ENCODE assay signal across 17 cellular contexts in the genomic region with DNA sequence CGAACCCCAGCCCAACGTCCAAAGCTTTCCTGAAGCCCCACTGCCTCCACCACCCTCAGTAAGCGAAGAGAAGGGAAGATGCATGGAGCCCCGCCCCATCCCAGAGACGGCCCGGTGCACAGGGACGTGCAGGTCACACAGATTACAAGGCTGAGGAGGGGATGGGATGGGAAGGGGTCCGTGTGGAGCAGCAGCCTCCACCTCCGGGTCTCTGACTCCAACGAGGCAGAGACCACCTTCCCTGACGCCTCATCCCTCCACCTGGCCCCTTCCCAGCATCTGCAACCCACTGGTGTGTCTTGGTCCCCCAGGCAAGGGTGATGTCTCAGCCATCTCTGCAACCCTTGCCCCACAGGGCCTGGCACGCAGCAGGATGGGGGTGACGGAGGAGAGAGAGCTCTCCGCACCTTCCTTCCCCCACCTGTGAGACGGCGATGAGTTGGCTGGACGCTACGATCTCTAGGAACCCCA. TPM values are rescaled to one million over a fixed set of nuclear protein-coding genes. Genes with fewer than 3 reads are reported as not detected.
"Had no signal": no experiment of that assay in that cellular context is flagged by ENCODE, and none has a peak within 500 bp of the region (broad histone marks: within the 10 kb centered on the region; RNA-seq: fewer than 3 reads in every experiment).

No MANE protein-coding gene starts in this region.

- H3K36me3 ChIP-seq: colonic mucosa, neural progenitor cell had no signal

- H3K4me2 ChIP-seq: neural progenitor cell had no signal

- FAIRE-seq: frontal cortex, pancreas had no signal

- H3K9ac ChIP-seq: neural progenitor cell had no signal

- H3K4me3 ChIP-seq: colonic mucosa, neural progenitor cell, pancreas, skin epidermis had no signal

- H3K4me1 ChIP-seq: colonic mucosa had no signal

- DNase-seq: activated CD4-positive, alpha-beta T cell treated with anti-CD3 and anti-CD28 coated beads, Interleukin-2, amount 50 U/mL, for 1 hour; activated naive CD4-positive, alpha-beta T cell treated with anti-CD3 and anti-CD28 coated beads, Interleukin-2, amount 50 U/mL, for 16 hours; colonic mucosa; effector memory CD4-positive, alpha-beta T cell; naive B cell; stimulated activated CD4-positive, alpha-beta T cell treated with anti-CD3 and anti-CD28 coated beads, Interleukin-4, amount 100 ng/mL, for 4 hours; stimulated activated CD8-positive, alpha-beta memory T cell treated with anti-CD3 and anti-CD28 coated beads, Interleukin-4, amount 100 ng/mL, for 48 hours; stimulated activated naive CD4-positive, alpha-beta T cell treated with Interleukin-2 at 50 U/mL for 16 hours; trophoblast cell had no signal

- H3K9me3 ChIP-seq: colonic mucosa, pancreas had no signal

- H3K27me3 ChIP-seq: colonic mucosa, neural progenitor cell, pancreas had no signal

- H2AFZ ChIP-seq: neural progenitor cell had no signal

- ATAC-seq: activated CD4-positive, CD25-positive, alpha-beta regulatory T cell treated with anti-CD3 and anti-CD28 coated beads, Interleukin-2, amount 50 U/mL, for 24 hours; activated T-helper 17 cell treated with anti-CD3 and anti-CD28 coated beads, Interleukin-2, amount 50 U/mL, for 72 hours; pancreas had no signal

- H3K27ac ChIP-seq: colonic mucosa, epithelial cell of prostate, neural progenitor cell, pancreas had no signal

RNA-seq across cellular contexts. Expression of gene CCDC40, which starts 59.2 kb away (rescaled TPM):
- total RNA-seq: T-helper 2 cell treated with Interferon-gamma antibody and Interleukin-4, amounts not matched to agents 100 ng/mL and 5 ng/mL, for 36 hours had no signal
